In genomic region chr3:127556565-127556964, GRCh38 we compare ENCODE assay signal across 18 cellular contexts. TPM values are rescaled to one million over a fixed set of nuclear protein-coding genes. Genes with fewer than 3 reads are reported as not detected.
A peak's percentile ranks its signal among the peaks of the same experiment; 100 is the strongest.
DNase-seq lines count a peak whose midpoint lies in the region; ATAC-seq, FAIRE-seq and TF ChIP-seq lines count a peak whose summit lies in the region.
"Had no signal": no experiment of that assay in that cellular context is flagged by ENCODE, and none has a peak within 500 bp of the region (broad histone marks: within the 10 kb centered on the region; RNA-seq: fewer than 3 reads in every experiment).

No MANE protein-coding gene starts in this region.

- H3K9me3 Mint-ChIP-seq in GM23338 = no peaks in the 10 kb centered on the region
- H3K9me3 Mint-ChIP-seq in mesothelial cell of epicardium = peaks cover 4% of the 10 kb centered on the region

- no peaks in the 10 kb centered on the region for H3K79me2 ChIP-seq in GM23338 (replicated peaks; ENCODE audit: insufficient read depth)

- H2AFZ ChIP-seq in GM23338 = no peak overlapping the region

- H3K36me3 ChIP-seq in GM23338 (ENCODE audit: insufficient read depth) (no peaks in the 10 kb centered on the region), kidney (ENCODE audit: control insufficient read depth in 1 of 2, insufficient read depth in 2 of 2, low read length in 2 of 2) (no peaks in the 10 kb centered on the region)
- H3K36me3 ChIP-seq: sigmoid colon, upper lobe of left lung had no signal

- FAIRE-seq in kidney (lab: Jason Lieb, UNC) = no peak
- FAIRE-seq: H54 had no signal

- H3K4me3 ChIP-seq in GM23338 (no peak overlapping the region), kidney (ENCODE audit: low read length in 2 of 2) (no peak overlapping the region)
- H3K4me3 ChIP-seq: sigmoid colon, upper lobe of left lung had no signal

- peak; percentile 90 for ATAC-seq in GM23338
- ATAC-seq: activated CD8-positive, alpha-beta T cell treated with anti-CD3 and anti-CD28 coated beads for 36 hours; activated T-helper 17 cell treated with anti-CD3 and anti-CD28 coated beads, Interleukin-2, amount 50 U/mL, for 72 hours had no signal

- intact Hi-C loops in kidney (cut with DNase I) = no loop called here

- TF ChIP-seq CTCF in GM23338 (conservative IDR thresholded peaks at IDR 0.05; ENCODE audit: low read depth in 2 of 2) (peak; percentile 64 to 77), kidney (IDR thresholded peaks at IDR 0.05; ENCODE audit: borderline replicate concordance, extremely low read depth, insufficient read depth) (no peak), mesothelial cell of epicardium (IDR thresholded peaks at IDR 0.05; ENCODE audit: unreplicated experiment) (no peak)

- H3K9ac ChIP-seq in kidney (ENCODE audit: low read length in 2 of 2) = no peak overlapping the region

- no peaks in the 10 kb centered on the region for H3F3A ChIP-seq in GM23338 (replicated peaks; ENCODE audit: low read depth)

- H3K27ac Mint-ChIP-seq in GM23338 (no peak overlapping the region), mesothelial cell of epicardium (no peak overlapping the region)
- H3K27ac Mint-ChIP-seq: activated CD8-positive, alpha-beta T cell treated with anti-CD3 and anti-CD28 coated beads for 36 hours; activated T-helper 17 cell treated with anti-CD3 and anti-CD28 coated beads, Interleukin-2, amount 50 U/mL, for 72 hours; CD4-positive, alpha-beta memory T cell had no signal

- no peak overlapping the region for H3K27ac ChIP-seq in GM23338 (ENCODE audit: low read depth)
- H3K27ac ChIP-seq in kidney (ENCODE audit: low read depth in 2 of 2, low read length in 2 of 2) = no peak overlapping the region
- H3K27ac ChIP-seq in substantia nigra (ENCODE audit: low read depth, low read length, poor library complexity, severe bottlenecking) = no peak overlapping the region
- H3K27ac ChIP-seq: sigmoid colon, upper lobe of left lung had no signal

- no peaks in the 10 kb centered on the region for H3K9me2 ChIP-seq in GM23338 (ENCODE audit: insufficient read depth)

- no peak overlapping the region for H3K4me2 ChIP-seq in GM23338

- H3K27me3 ChIP-seq in GM23338 (ENCODE audit: insufficient read depth) = no peaks in the 10 kb centered on the region
- H3K27me3 ChIP-seq: upper lobe of left lung had no signal

- H3K4me1 Mint-ChIP-seq in GM23338 (peaks cover 2% of the 10 kb centered on the region; the same call in 2 of the 3 replicates), mesothelial cell of epicardium (no peaks in the 10 kb centered on the region)

- H3K36me3 Mint-ChIP-seq in GM23338 (ENCODE audit: low read depth) (no peaks in the 10 kb centered on the region), mesothelial cell of epicardium (no peaks in the 10 kb centered on the region)

- H3K4me1 ChIP-seq in GM23338 (ENCODE audit: insufficient read depth) = no peaks in the 10 kb centered on the region
- H3K4me1 ChIP-seq in kidney (ENCODE audit: control insufficient read depth in 1 of 2, insufficient read depth in 1 of 2, low read depth in 1 of 2, low read length in 2 of 2) = no peaks in the 10 kb centered on the region
- H3K4me1 ChIP-seq: sigmoid colon had no signal

- H3K4me3 Mint-ChIP-seq in GM23338 (no peak overlapping the region), mesothelial cell of epicardium (no peak overlapping the region)
- H3K4me3 Mint-ChIP-seq: activated CD8-positive, alpha-beta T cell treated with anti-CD3 and anti-CD28 coated beads for 36 hours; activated T-helper 17 cell treated with anti-CD3 and anti-CD28 coated beads, Interleukin-2, amount 50 U/mL, for 72 hours; CD4-positive, alpha-beta memory T cell had no signal

- peaks cover 0 to 4% of the 10 kb centered on the region in 2 donors for H3K9me3 ChIP-seq in kidney (ENCODE audit: control insufficient read depth in 1 of 2, low read length in 2 of 2)
- H3K9me3 ChIP-seq: sigmoid colon had no signal

- H4K20me1 ChIP-seq in GM23338 (replicated peaks; ENCODE audit: insufficient read depth) = no peaks in the 10 kb centered on the region

- H3K27me3 Mint-ChIP-seq in GM23338 (ENCODE audit: insufficient read depth, low read depth, poor library complexity) = peaks cover 5% of the 10 kb centered on the region
- H3K27me3 Mint-ChIP-seq in mesothelial cell of epicardium (ENCODE audit: low read depth) = peaks cover 1% of the 10 kb centered on the region

- DNase-seq in D341Med (ENCODE audit: low spot score) = peak; percentile 64
- peak; percentile 62 for DNase-seq in GM23338 (ENCODE audit: low spot score)
- peak; percentile 32 for DNase-seq in SHP77 treated with DMSO at 0.1 percent for 48 hours (lab: John Stamatoyannopoulos, UW)
- DNase-seq in kidney = peak; percentile 61
- DNase-seq in substantia nigra (lab: John Stamatoyannopoulos, UW) = no peak
- no peak for DNase-seq in mesothelial cell of epicardium (ENCODE audit: low spot score in 2 of 2, unreplicated experiment in 2 of 2)
- DNase-seq in DMS53 treated with DMSO at 0.1 percent for 48 hours (lab: John Stamatoyannopoulos, UW; ENCODE audit: unreplicated experiment) = no peak
- DNase-seq: activated CD8-positive, alpha-beta T cell treated with anti-CD3 and anti-CD28 coated beads for 36 hours; CD4-positive, alpha-beta memory T cell; NCI-H1436; NCI-H526 treated with DMSO at 0.1 percent for 48 hours; SIG-M5; sigmoid colon; stimulated activated CD4-positive, alpha-beta T cell treated with anti-CD3 and anti-CD28 coated beads, Interleukin-4, amount 100 ng/mL, for 1 hour; T-helper 9 cell; upper lobe of left lung had no signal

TF ChIP-seq in GM23338, 12 proteins besides CTCF, POLR2A, EP300 and RAD21 (continues in another document):
- TF ChIP-seq JUNB (IDR thresholded peaks at IDR 0.05; ENCODE audit: unreplicated experiment) (no peak), ZNF331 (CRISPR knock-in tag; IDR thresholded peaks at IDR 0.05; ENCODE audit: low read depth) (no peak), EZH2 (IDR thresholded peaks at IDR 0.05; ENCODE audit: low read depth, unreplicated experiment) (no peak), NANOG (IDR thresholded peaks at IDR 0.05; ENCODE audit: borderline replicate concordance) (no peak), ZNF114 (CRISPR knock-in tag; IDR thresholded peaks at IDR 0.05) (no peak), EZH2phosphoT487 (IDR thresholded peaks at IDR 0.05; ENCODE audit: unreplicated experiment) (no peak), POLR2AphosphoS5 (IDR thresholded peaks at IDR 0.05; ENCODE audit: low read depth) (no peak)
- TF ChIP-seq, protein P1, sequence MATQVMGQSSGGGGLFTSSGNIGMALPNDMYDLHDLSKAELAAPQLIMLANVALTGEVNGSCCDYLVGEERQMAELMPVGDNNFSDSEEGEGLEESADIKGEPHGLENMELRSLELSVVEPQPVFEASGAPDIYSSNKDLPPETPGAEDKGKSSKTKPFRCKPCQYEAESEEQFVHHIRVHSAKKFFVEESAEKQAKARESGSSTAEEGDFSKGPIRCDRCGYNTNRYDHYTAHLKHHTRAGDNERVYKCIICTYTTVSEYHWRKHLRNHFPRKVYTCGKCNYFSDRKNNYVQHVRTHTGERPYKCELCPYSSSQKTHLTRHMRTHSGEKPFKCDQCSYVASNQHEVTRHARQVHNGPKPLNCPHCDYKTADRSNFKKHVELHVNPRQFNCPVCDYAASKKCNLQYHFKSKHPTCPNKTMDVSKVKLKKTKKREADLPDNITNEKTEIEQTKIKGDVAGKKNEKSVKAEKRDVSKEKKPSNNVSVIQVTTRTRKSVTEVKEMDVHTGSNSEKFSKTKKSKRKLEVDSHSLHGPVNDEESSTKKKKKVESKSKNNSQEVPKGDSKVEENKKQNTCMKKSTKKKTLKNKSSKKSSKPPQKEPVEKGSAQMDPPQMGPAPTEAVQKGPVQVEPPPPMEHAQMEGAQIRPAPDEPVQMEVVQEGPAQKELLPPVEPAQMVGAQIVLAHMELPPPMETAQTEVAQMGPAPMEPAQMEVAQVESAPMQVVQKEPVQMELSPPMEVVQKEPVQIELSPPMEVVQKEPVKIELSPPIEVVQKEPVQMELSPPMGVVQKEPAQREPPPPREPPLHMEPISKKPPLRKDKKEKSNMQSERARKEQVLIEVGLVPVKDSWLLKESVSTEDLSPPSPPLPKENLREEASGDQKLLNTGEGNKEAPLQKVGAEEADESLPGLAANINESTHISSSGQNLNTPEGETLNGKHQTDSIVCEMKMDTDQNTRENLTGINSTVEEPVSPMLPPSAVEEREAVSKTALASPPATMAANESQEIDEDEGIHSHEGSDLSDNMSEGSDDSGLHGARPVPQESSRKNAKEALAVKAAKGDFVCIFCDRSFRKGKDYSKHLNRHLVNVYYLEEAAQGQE (IDR thresholded peaks at IDR 0.05; ENCODE audit: unreplicated experiment) = no peak

RNA-seq across cellular contexts. Expression of gene TPRA1, which starts 34.0 kb away (rescaled TPM):
- 24.1 and 30.4 TPM in 2 replicates for total RNA-seq in GM23338 (2014; rRNA removed; shearing (Covaris generic))
- polyA plus RNA-seq in GM23338 (2016; fragmentation: Nextera tagmentation; extraction: Ambion mirVana) (16.7 and 19.4 TPM in 2 replicates), kidney (ENCODE audit: insufficient read depth, low read depth, low replicate concordance) (35.4 TPM)
- total RNA-seq in kidney (36.4 TPM), mesothelial cell of epicardium (37.2 to 39.0 TPM (median 37.2 TPM) in 3 replicates)

RNA-seq across cellular contexts. Expression of gene MCM2, which starts 41.6 kb away (rescaled TPM):
- 184 and 235 TPM in 2 replicates for total RNA-seq in GM23338 (2014; rRNA removed; shearing (Covaris generic))
- 27.4 and 32.8 TPM in 2 replicates for polyA plus RNA-seq in GM23338 (2016; fragmentation: Nextera tagmentation; extraction: Ambion mirVana)
- total RNA-seq in kidney = 8.8 TPM
- polyA plus RNA-seq in kidney (ENCODE audit: insufficient read depth, low read depth, low replicate concordance) = 3.3 TPM
- total RNA-seq in mesothelial cell of epicardium = 55.2 to 59.1 TPM (median 58.7 TPM) in 3 replicates

Comparison
In these comparisons a context has a peak if more than half of its experiments do, and no peak if none do; other contexts are left out.
1. DNase-seq: peak in D341Med (single experiment), GM23338 (single experiment), SHP77 treated with DMSO at 0.1 percent for 48 hours (single experiment) and kidney (single experiment); none in substantia nigra (0 of 49), mesothelial cell of epicardium (0 of 2) and DMS53 treated with DMSO at 0.1 percent for 48 hours (single experiment).
2. CTCF ChIP-seq: peak in GM23338 (2 of 2); none in kidney (single experiment) and mesothelial cell of epicardium (single experiment).